12 cellular contexts compared by ENCODE assay signal in the genomic region with DNA sequence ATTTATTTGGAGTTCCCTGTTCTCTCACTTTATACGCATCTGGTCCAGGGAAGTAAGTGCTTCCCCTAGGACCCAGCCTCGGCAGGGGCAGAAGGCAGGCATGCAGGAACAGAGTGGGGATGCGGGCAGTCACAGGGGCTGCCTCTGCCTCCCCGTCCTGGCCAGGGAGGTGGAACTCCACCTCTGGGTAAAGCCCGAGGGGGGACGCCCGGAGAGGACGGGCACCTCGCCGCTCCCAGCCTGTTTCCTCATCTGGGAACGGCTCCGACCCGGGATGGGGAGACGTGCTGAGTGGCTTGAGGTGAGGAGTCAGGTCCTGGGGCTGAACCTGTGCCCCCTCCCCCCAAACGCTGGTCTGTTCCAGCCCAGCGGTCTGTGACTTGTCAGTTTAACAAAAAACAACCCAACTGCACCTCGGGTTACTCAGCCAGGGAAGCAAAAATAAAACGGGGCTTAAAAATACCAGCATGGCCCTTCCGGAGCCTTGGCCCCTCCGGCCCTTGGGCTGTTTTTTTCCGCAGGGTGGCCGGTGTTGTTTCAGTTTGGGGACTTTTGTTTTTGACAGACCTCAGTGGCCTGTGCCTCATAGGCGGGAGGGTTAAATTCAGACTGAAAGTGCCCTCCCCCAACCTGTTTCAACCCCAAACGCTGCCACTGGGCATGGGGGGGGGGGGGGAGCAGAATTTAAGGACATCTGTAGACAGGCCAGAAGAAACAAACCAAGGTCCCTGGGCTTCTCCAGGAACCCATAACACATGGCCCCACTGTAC. TPM values are rescaled to one million over a fixed set of nuclear protein-coding genes. Genes with fewer than 3 reads are reported as not detected.
DNase-seq lines count a peak whose midpoint lies in the region; ATAC-seq and TF ChIP-seq lines count a peak whose summit lies in the region.
"Had no signal": no experiment of that assay in that cellular context is flagged by ENCODE, and none has a peak within 500 bp of the region (broad histone marks: within the 10 kb centered on the region; RNA-seq: fewer than 3 reads in every experiment).

No MANE protein-coding gene starts in this region.

- H3K9ac ChIP-seq in OCI-LY3 (ENCODE audit: low read length): peak overlapping the region; percentile 45

- peak overlapping the region; percentile 79 for H3K27ac ChIP-seq in OCI-LY3 (ENCODE audit: low read length)
- no peak overlapping the region for H3K27ac ChIP-seq in osteoblast (ENCODE audit: low read depth, low read length)
- H3K27ac ChIP-seq: coronary artery, right lobe of liver had no signal

- peak overlapping the region; percentile 82 for H3K4me2 ChIP-seq in OCI-LY3 (ENCODE audit: low read length)
- no peak overlapping the region for H3K4me2 ChIP-seq in osteoblast (ENCODE audit: insufficient read depth, low read length)

- H3K79me2 ChIP-seq in OCI-LY3 (ENCODE audit: low read length) (peaks cover 89% of the 10 kb centered on the region), osteoblast (ENCODE audit: insufficient read depth, low read length) (peaks cover 40% of the 10 kb centered on the region)

- no peak for TF ChIP-seq CTCF in OCI-LY3 (IDR thresholded peaks at IDR 0.05; ENCODE audit: low read depth, low read length)
- TF ChIP-seq CTCF in osteoblast (IDR thresholded peaks at IDR 0.05; ENCODE audit: extremely low read depth, low read depth, low read length): no peak

- peak; percentile 26 for ATAC-seq in GM18508 (IDR thresholded peaks at IDR 0.05; ENCODE audit: insufficient read depth, unreplicated experiment)
- ATAC-seq in GM21576 (IDR thresholded peaks at IDR 0.05; ENCODE audit: unreplicated experiment): peak; percentile 32
- ATAC-seq in left colon: no peak
- no peak for ATAC-seq in GM18519 (IDR thresholded peaks at IDR 0.05; ENCODE audit: low FRiP score, unreplicated experiment)
- ATAC-seq in HG03439 (IDR thresholded peaks at IDR 0.05; ENCODE audit: unreplicated experiment): no peak
- ATAC-seq: CD8-positive, alpha-beta T cell; right lobe of liver had no signal

- intact Hi-C loops in left colon (cut with DNase I, micrococcal nuclease): no loop called here

- H3K4me3 ChIP-seq in OCI-LY3 (ENCODE audit: low read length) (peak overlapping the region; percentile 83), osteoblast (ENCODE audit: insufficient read depth, low read length) (no peak overlapping the region)
- H3K4me3 ChIP-seq: coronary artery, right lobe of liver had no signal

- H2AFZ ChIP-seq in OCI-LY3 (ENCODE audit: low read depth, low read length) (no peak overlapping the region), osteoblast (ENCODE audit: low read length) (no peak overlapping the region)

- H3K9me3 ChIP-seq in OCI-LY3 (ENCODE audit: insufficient read depth, low read length) (no peaks in the 10 kb centered on the region), osteoblast (ENCODE audit: low read depth, low read length) (no peaks in the 10 kb centered on the region)
- H3K9me3 ChIP-seq: right lobe of liver had no signal

- peaks cover 30% of the 10 kb centered on the region for H3K4me1 ChIP-seq in OCI-LY3 (ENCODE audit: low read length)
- peaks cover 15% of the 10 kb centered on the region for H3K4me1 ChIP-seq in osteoblast (ENCODE audit: insufficient read depth, low read length)

- H4K20me1 ChIP-seq in OCI-LY3 (ENCODE audit: insufficient read depth, low read length) (peaks cover 73% of the 10 kb centered on the region), osteoblast (ENCODE audit: insufficient read depth, low read length) (peaks cover 47% of the 10 kb centered on the region)

- H3K27me3 ChIP-seq in OCI-LY3 (ENCODE audit: low read depth, low read length) (no peaks in the 10 kb centered on the region), osteoblast (ENCODE audit: insufficient read depth, low read length) (no peaks in the 10 kb centered on the region)
- H3K27me3 ChIP-seq: right lobe of liver had no signal

- H3K36me3 ChIP-seq in OCI-LY3 (replicated peaks; ENCODE audit: low read depth, low read length) (peaks cover 55% of the 10 kb centered on the region), osteoblast (ENCODE audit: insufficient read depth, low read length) (peaks cover 26% of the 10 kb centered on the region)
- H3K36me3 ChIP-seq: right lobe of liver had no signal

- DNase-seq in osteoblast (ENCODE audit: insufficient read length, low spot score, missing footprints) (peak; percentile 84), left colon (no peak), H4 (ENCODE audit: low spot score) (no peak)
- DNase-seq: CD8-positive, alpha-beta T cell; OCI-M1; right lobe of liver had no signal

RNA-seq across cellular contexts. Expression of a gene that starts 4.1 kb away (rescaled TPM):
- total RNA-seq in osteoblast: 46.6 and 55.0 TPM in 2 replicates
- 10 to 100 TPM; 64.1 to 64.7 TPM for total RNA-seq in left colon
- total RNA-seq in H4 (2014; rRNA removed; shearing (Covaris generic)): 36.1 and 37.4 TPM in 2 replicates

RNA-seq across cellular contexts. Expression of a gene that starts 43.1 kb away (rescaled TPM):
- total RNA-seq in osteoblast (37.4 and 39.4 TPM in 2 replicates), left colon (100 to 1,000 TPM; 337 to 359 TPM)
- total RNA-seq in H4 (2014; rRNA removed; shearing (Covaris generic)): 42.2 and 49.7 TPM in 2 replicates

RNA-seq across cellular contexts. Expression of a gene that starts 55.7 kb away (rescaled TPM):
- total RNA-seq in osteoblast (76.9 and 78.5 TPM in 2 replicates), left colon (10 to 100 TPM; 47.7 to 57.5 TPM)
- total RNA-seq in H4 (2014; rRNA removed; shearing (Covaris generic)): 45.8 and 64.9 TPM in 2 replicates

Comparison
In these comparisons a context has a peak if more than half of its experiments do, and no peak if none do; other contexts are left out.
1. ATAC-seq: peak in GM18508 (single experiment) and GM21576 (single experiment); none in left colon (single experiment), GM18519 (single experiment) and HG03439 (single experiment).